In genomic region chr19:15256708-15257331, GRCh38 we compare ENCODE assay signal across 30 cellular contexts. TPM values are rescaled to one million over a fixed set of nuclear protein-coding genes. Genes with fewer than 3 reads are reported as not detected.
"Had no signal": no experiment of that assay in that cellular context is flagged by ENCODE, and none has a peak within 500 bp of the region (broad histone marks: within the 10 kb centered on the region; RNA-seq: fewer than 3 reads in every experiment).

No MANE protein-coding gene starts in this region.

- H3K4me3 ChIP-seq: adrenal gland, body of pancreas, breast epithelium, Peyer's patch, SJCRH30, SK-N-MC had no signal

- ATAC-seq: activated CD8-positive, alpha-beta T cell treated with anti-CD3 and anti-CD28 coated beads, Interleukin-2, amount 10 ng/mL, durations not matched to agents 7 days and 5 days; activated naive CD4-positive, alpha-beta T cell treated with anti-CD3 and anti-CD28 coated beads, Interleukin-2, amount 50 U/mL, for 72 hours; body of pancreas; PC-3 had no signal

- H3K27me3 ChIP-seq: adrenal gland, body of pancreas, breast epithelium, Peyer's patch, SJCRH30 had no signal

- DNase-seq: activated CD4-positive, alpha-beta T cell treated with anti-CD3 and anti-CD28 coated beads, Interleukin-2, amount 10 ng/mL, durations not matched to agents 24 days and 14 days; activated CD4-positive, alpha-beta T cell treated with anti-CD3 and anti-CD28 coated beads, Interleukin-2, amount 50 U/mL, for 48 hours; activated CD8-positive, alpha-beta T cell treated with anti-CD3 and anti-CD28 coated beads, Interleukin-2, amount 10 ng/mL, durations not matched to agents 7 days and 5 days; activated gamma-delta T cell; activated naive CD4-positive, alpha-beta T cell treated with Interleukin-2 at 50 U/mL for 16 hours; activated T-cell treated with anti-CD3 and anti-CD28 coated beads, Interleukin-2, amount 50 U/mL, for 24 hours; adrenal gland; body of pancreas; Kasumi-1; MM.1S; NCI-H1092; NCI-H1436 treated with DMSO at 0.1 percent for 48 hours; NCI-H1694 treated with DMSO at 0.1 percent for 48 hours; NCI-H2029; NCI-H345; NCI-H524 treated with DMSO at 0.1 percent for 48 hours; NK-92 treated with Interleukin-12 subunit alpha and Interleukin-12 subunit beta, amount 100 ng/mL, for 24 hours; PC-3; Peyer's patch; RPMI8226; SHP77; SJCRH30 had no signal

- H3K27me3 Mint-ChIP-seq: activated CD4-positive, alpha-beta T cell treated with anti-CD3 and anti-CD28 coated beads, Interleukin-2, amount 10 ng/mL, durations not matched to agents 24 days and 14 days; activated T-cell treated with anti-CD3 and anti-CD28 coated beads, Interleukin-2, amount 50 U/mL, for 24 hours had no signal

- H3K9me3 Mint-ChIP-seq: activated CD4-positive, alpha-beta T cell treated with anti-CD3 and anti-CD28 coated beads, Interleukin-2, amount 10 ng/mL, durations not matched to agents 24 days and 14 days; activated naive CD4-positive, alpha-beta T cell treated with anti-CD3 and anti-CD28 coated beads, Interleukin-2, amount 50 U/mL, for 72 hours; activated T-cell treated with anti-CD3 and anti-CD28 coated beads, Interleukin-2, amount 50 U/mL, for 24 hours; activated T-helper 2 cell treated with anti-CD3 and anti-CD28 coated beads, Interferon-gamma antibody, Interleukin-2, Interleukin-4, amounts not matched to agents 10 μg/mL and 5 μg/mL and 100 μg/mL, durations not matched to agents 14 hours and 24 hours and 36 hours had no signal

- H3K27ac Mint-ChIP-seq: activated CD4-positive, alpha-beta T cell treated with anti-CD3 and anti-CD28 coated beads, Interleukin-2, amount 10 ng/mL, durations not matched to agents 24 days and 14 days; activated CD8-positive, alpha-beta T cell treated with anti-CD3 and anti-CD28 coated beads, Interleukin-2, amount 10 ng/mL, durations not matched to agents 7 days and 5 days; activated T-helper 2 cell treated with anti-CD3 and anti-CD28 coated beads, Interferon-gamma antibody, Interleukin-2, Interleukin-4, amounts not matched to agents 10 μg/mL and 5 μg/mL and 100 μg/mL, durations not matched to agents 14 hours and 24 hours and 36 hours had no signal

- H3K9me3 ChIP-seq: adrenal gland, body of pancreas, breast epithelium, Peyer's patch, SJCRH30 had no signal

- H3K27ac ChIP-seq: body of pancreas, Peyer's patch, SJCRH30, SK-N-MC had no signal

- H3K4me1 Mint-ChIP-seq: activated CD4-positive, alpha-beta T cell treated with anti-CD3 and anti-CD28 coated beads, Interleukin-2, amount 10 ng/mL, durations not matched to agents 24 days and 14 days had no signal

- FAIRE-seq: astrocyte, TTC549 had no signal

- H3K4me3 Mint-ChIP-seq: activated CD4-positive, alpha-beta T cell treated with anti-CD3 and anti-CD28 coated beads, Interleukin-2, amount 10 ng/mL, durations not matched to agents 24 days and 14 days; activated CD8-positive, alpha-beta T cell treated with anti-CD3 and anti-CD28 coated beads, Interleukin-2, amount 10 ng/mL, durations not matched to agents 7 days and 5 days; activated T-cell treated with anti-CD3 and anti-CD28 coated beads, Interleukin-2, amount 50 U/mL, for 24 hours had no signal

RNA-seq across cellular contexts. Expression of gene EPHX3, which starts 24.6 kb away (rescaled TPM):
- total RNA-seq: body of pancreas; PC-3; Peyer's patch; SJCRH30; T-helper 1 cell treated with Interleukin-12 subunit alpha and Interleukin-12 subunit beta and Interleukin-4 antibody, amounts not matched to agents 30 ng/mL and 1 ng/mL, for 36 hours had no signal

RNA-seq across cellular contexts. Expression of gene NOTCH3, which starts 56.0 kb away (rescaled TPM):
- total RNA-seq: activated CD4-positive, alpha-beta T cell treated with anti-CD3 and anti-CD28 coated beads, Interleukin-2, amount 10 ng/mL, durations not matched to agents 24 days and 14 days; activated CD8-positive, alpha-beta T cell treated with anti-CD3 and anti-CD28 coated beads, Interleukin-2, amount 10 ng/mL, durations not matched to agents 7 days and 5 days; activated T-helper 2 cell treated with anti-CD3 and anti-CD28 coated beads, Interferon-gamma antibody, Interleukin-2, Interleukin-4, amounts not matched to agents 10 μg/mL and 5 μg/mL and 100 μg/mL, durations not matched to agents 14 hours and 24 hours and 36 hours; T-helper 1 cell treated with Interleukin-12 subunit alpha and Interleukin-12 subunit beta and Interleukin-4 antibody, amounts not matched to agents 30 ng/mL and 1 ng/mL, for 36 hours; T-helper 2 cell treated with Interferon-gamma antibody and Interleukin-4, amounts not matched to agents 100 ng/mL and 5 ng/mL, for 36 hours had no signal
